Comparison of ENCODE assay signal across 6 cellular contexts in the genomic region with DNA sequence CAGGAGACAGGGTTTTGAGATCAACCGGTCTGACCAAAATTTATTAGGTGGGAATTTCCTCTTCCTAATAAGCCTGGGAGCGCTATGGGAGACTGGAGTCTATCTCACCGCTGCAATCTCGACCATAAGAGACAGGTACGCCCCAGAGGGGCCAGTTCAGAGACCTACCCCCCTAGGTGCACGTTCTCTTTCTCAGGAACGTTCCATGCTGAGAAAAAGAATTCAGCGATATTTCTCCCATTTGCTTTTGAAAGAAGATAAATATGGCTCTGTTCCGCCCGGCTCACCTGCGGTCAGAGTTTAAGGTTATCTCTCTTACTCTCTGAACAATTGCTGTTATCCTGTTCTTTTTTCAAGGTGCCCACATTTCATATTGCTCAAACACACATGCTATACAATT.
DNase-seq lines count a peak whose midpoint lies in the region; ATAC-seq and TF ChIP-seq lines count a peak whose summit lies in the region.
"Not testable (repeated sequence)": the region's sequence is repeated elsewhere in the genome, so short reads cannot be mapped to it uniquely, and the experiment has no call there.

No MANE protein-coding gene starts in this region.

- not testable (repeated sequence) for H2AK5ac ChIP-seq in H9 (ENCODE audit: insufficient read length, low read length); mesendoderm (ENCODE audit: low read length)

- not testable (repeated sequence) for H3K23ac ChIP-seq in H9 (ENCODE audit: insufficient read length, low read depth, low read length); mesendoderm (ENCODE audit: low read length)

- H4K5ac ChIP-seq in H9 (ENCODE audit: insufficient read length, low read depth, low read length); mesendoderm (ENCODE audit: low read length): not testable (repeated sequence)

- not testable (repeated sequence) for H3K4ac ChIP-seq in H9 (ENCODE audit: low read depth, low read length); mesendoderm (ENCODE audit: low read depth, low read length)

- H3K27me3 ChIP-seq in H9 (ENCODE audit: insufficient read depth, low read length); HUES6 (ENCODE audit: control insufficient read depth, insufficient read depth, low read length); endodermal cell (ENCODE audit: control insufficient read depth, insufficient read depth, low read length, poor library complexity, severe bottlenecking); mesendoderm (ENCODE audit: insufficient read depth, low read length, poor library complexity): not testable (repeated sequence)

- H3K4me1 Mint-ChIP-seq in H9: peaks cover 52 to 63% of the 10 kb centered on the region in 2 experiments
- H3K4me1 Mint-ChIP-seq in WTC11: peaks cover 79% of the 10 kb centered on the region
- H3K4me1 Mint-ChIP-seq in endodermal cell: peaks cover 37% of the 10 kb centered on the region

- H3K4me2 ChIP-seq in H9 (ENCODE audit: insufficient read depth, insufficient read length, low read length): peak overlapping the region; percentile 36
- not testable (repeated sequence) for H3K4me2 ChIP-seq in mesendoderm (ENCODE audit: low read length)

- not testable (repeated sequence) for H3K23me2 ChIP-seq in H9 (ENCODE audit: insufficient read length, low read depth, low read length, poor library complexity, severe bottlenecking)

- H2BK120ac ChIP-seq in H9 (ENCODE audit: low read depth, low read length, poor library complexity, severe bottlenecking); mesendoderm (ENCODE audit: low read depth, low read length): not testable (repeated sequence)

- not testable (repeated sequence) for H3K79me2 ChIP-seq in H9 (ENCODE audit: insufficient read depth, low read length); mesendoderm (ENCODE audit: control insufficient read depth, insufficient read depth, low read length)

- H4K91ac ChIP-seq in H9 (ENCODE audit: insufficient read length, low read depth, low read length): not testable (repeated sequence)

- POLR2A ChIA-PET in WTC11 (lab: Charles Lee): interaction anchor here (1.2 kb wide), 1 partner anchor 8 kb away, joined by 13 read pairs; no protein-coding TSS in a partner anchor

- H2BK20ac ChIP-seq in H9 (ENCODE audit: low read depth, low read length, poor library complexity, severe bottlenecking): not testable (repeated sequence)

- DNase-seq in ELF-1 (ENCODE audit: low read depth, low spot score) (peak; percentile 43), H9 (peak; percentile 59), endodermal cell (peak; percentile 89), mesendoderm (peak; percentile 69)
- DNase-seq in WTC11 (ENCODE audit: low spot score): not testable (repeated sequence)

- H3K4me1 ChIP-seq in H9 (ENCODE audit: insufficient read depth, low read length): peaks cover 23% of the 10 kb centered on the region
- peaks cover 59% of the 10 kb centered on the region for H3K4me1 ChIP-seq in HUES6 (ENCODE audit: control insufficient read depth, insufficient read depth, low read length)
- not testable (repeated sequence) for H3K4me1 ChIP-seq in endodermal cell (ENCODE audit: control insufficient read depth, insufficient read depth, low read length)
- H3K4me1 ChIP-seq in mesendoderm (ENCODE audit: control insufficient read depth, low read depth, low read length): peaks cover 21% of the 10 kb centered on the region

- not testable (repeated sequence) for H3K18ac ChIP-seq in H9 (ENCODE audit: insufficient read length, low read depth, low read length); mesendoderm (ENCODE audit: low read length)

- CTCF ChIA-PET in WTC11 (lab: Charles Lee): interaction anchor here (0.9 to 1.2 kb wide), 2 partner anchors 8 to 43 kb away, joined by 3 to 9 read pairs; no protein-coding TSS in a partner anchor

- H3K27me3 Mint-ChIP-seq in H9 (ENCODE audit: low read depth); WTC11 (ENCODE audit: low read depth); endodermal cell (ENCODE audit: insufficient read depth): not testable (repeated sequence)

- H4K8ac ChIP-seq in H9 (replicated peaks; ENCODE audit: insufficient read length, low read depth, low read length); mesendoderm (ENCODE audit: low read depth, low read length): not testable (repeated sequence)

- TF ChIP-seq CTCF in H9 (conservative IDR thresholded peaks at IDR 0.05); WTC11 (IDR thresholded peaks at IDR 0.05); endodermal cell (conservative IDR thresholded peaks at IDR 0.05): not testable (repeated sequence)

- H3K36me3 Mint-ChIP-seq in H9 (ENCODE audit: insufficient read depth in 1 of 3, low read depth in 3 of 3); endodermal cell (ENCODE audit: low read depth): not testable (repeated sequence)
- H3K36me3 Mint-ChIP-seq in WTC11: peaks cover 13% of the 10 kb centered on the region

- peak overlapping the region; percentile 44 to 67; a peak in 3 of 5 replicates for H3K4me3 Mint-ChIP-seq in H9
- H3K4me3 Mint-ChIP-seq in WTC11: peak overlapping the region; percentile 51
- H3K4me3 Mint-ChIP-seq in endodermal cell: peak overlapping the region; percentile 40

- H3K79me1 ChIP-seq in H9 (ENCODE audit: insufficient read depth, low read depth, low read length, poor library complexity, severe bottlenecking); mesendoderm (ENCODE audit: low read length): not testable (repeated sequence)

- H3K27ac Mint-ChIP-seq in H9 (peak overlapping the region; percentile 9 to 99 (median 93); a peak in 6 of 7 replicates), WTC11 (peak overlapping the region; percentile 99), endodermal cell (peak overlapping the region; percentile 91)

- ATAC-seq in WTC11: not testable (repeated sequence)

- not testable (repeated sequence) for H3K56ac ChIP-seq in H9 (ENCODE audit: insufficient read length, low read depth, low read length); mesendoderm (ENCODE audit: low read length)

- H3K4me3 ChIP-seq in HUES6 (ENCODE audit: low read depth, low read length); endodermal cell (ENCODE audit: low read length); mesendoderm (ENCODE audit: low read length): not testable (repeated sequence)

- not testable (repeated sequence) for H3K36me3 ChIP-seq in HUES6 (ENCODE audit: control insufficient read depth, insufficient read depth, low read length); endodermal cell (ENCODE audit: control insufficient read depth, insufficient read depth, low read length); mesendoderm (ENCODE audit: control insufficient read depth, insufficient read depth, low read length)

- no CpG with 5 or more reads among the region's 11 CpGs for WGBS in H9 (ENCODE audit: extremely low coverage, insufficient read length, low lambda C conversion rate)
- WGBS in endodermal cell (ENCODE audit: insufficient coverage in 1 of 2, insufficient read length in 1 of 2), 2 experiments: 32 to 46% methylated on average over 10 to 11 of the region's 11 CpGs
- no CpG with 5 or more reads among the region's 11 CpGs for WGBS in mesendoderm (ENCODE audit: extremely low coverage, insufficient coverage, low lambda C conversion rate)

- not testable (repeated sequence) for H2AFZ ChIP-seq in H9 (ENCODE audit: low read length)

- H3K27ac ChIP-seq in H9 (ENCODE audit: insufficient read length, low read depth, low read length) (peak overlapping the region; percentile 94), HUES6 (ENCODE audit: low read depth, low read length) (peak overlapping the region; percentile 48; the same call in 1 of the 2 replicates)
- H3K27ac ChIP-seq in endodermal cell (ENCODE audit: low read depth, low read length); mesendoderm (ENCODE audit: low read depth, low read length): not testable (repeated sequence)

- H2BK5ac ChIP-seq in H9 (ENCODE audit: insufficient read length, low read length); mesendoderm (ENCODE audit: low read length): not testable (repeated sequence)

- H3K9me3 ChIP-seq in H9 (ENCODE audit: control insufficient read depth, low read depth, low read length); HUES6 (ENCODE audit: control insufficient read depth, insufficient read depth, low read depth, low read length); endodermal cell (ENCODE audit: control insufficient read depth, low read length): not testable (repeated sequence)

- not testable (repeated sequence) for H3T11ph ChIP-seq in H9 (ENCODE audit: low read length)

- H2BK12ac ChIP-seq in H9 (ENCODE audit: insufficient read length, low read depth, low read length): not testable (repeated sequence)

- H3K9ac ChIP-seq in H9 (ENCODE audit: extremely low read depth, insufficient read length, low read length); endodermal cell (ENCODE audit: extremely low read depth, low read length, poor library complexity, severe bottlenecking); mesendoderm (ENCODE audit: low read length): not testable (repeated sequence)
- H3K9ac ChIP-seq in HUES6 (ENCODE audit: low read length): peak overlapping the region; percentile 86

- not testable (repeated sequence) for H3K9me3 Mint-ChIP-seq in H9, WTC11, endodermal cell

- H2BK15ac ChIP-seq in H9 (ENCODE audit: low read depth, low read length); mesendoderm (replicated peaks; ENCODE audit: low read depth): not testable (repeated sequence)

- H3K14ac ChIP-seq in H9 (ENCODE audit: insufficient read depth, low read length): not testable (repeated sequence)

- not testable (repeated sequence) for H4K20me1 ChIP-seq in H9 (ENCODE audit: control insufficient read depth, insufficient read depth, insufficient read length)

TF ChIP-seq in WTC11, 78 proteins besides CTCF, POLR2A, EP300 and RAD21:
- 0 out of 2 replicates have a peak, but pooled peaks have one; percentile 31 for TF ChIP-seq ETV6 (CRISPR knock-in tag; IDR thresholded peaks at IDR 0.05)
- 0 out of 2 replicates have a peak, but pooled peaks have one; percentile 21 for TF ChIP-seq ZNF423 (CRISPR knock-in tag; IDR thresholded peaks at IDR 0.05)
TF ChIP-seq in WTC11: peak in this region for 2; not testable (repeated sequence) for 76.
